15 cellular contexts compared by ENCODE assay signal in the genomic region with DNA sequence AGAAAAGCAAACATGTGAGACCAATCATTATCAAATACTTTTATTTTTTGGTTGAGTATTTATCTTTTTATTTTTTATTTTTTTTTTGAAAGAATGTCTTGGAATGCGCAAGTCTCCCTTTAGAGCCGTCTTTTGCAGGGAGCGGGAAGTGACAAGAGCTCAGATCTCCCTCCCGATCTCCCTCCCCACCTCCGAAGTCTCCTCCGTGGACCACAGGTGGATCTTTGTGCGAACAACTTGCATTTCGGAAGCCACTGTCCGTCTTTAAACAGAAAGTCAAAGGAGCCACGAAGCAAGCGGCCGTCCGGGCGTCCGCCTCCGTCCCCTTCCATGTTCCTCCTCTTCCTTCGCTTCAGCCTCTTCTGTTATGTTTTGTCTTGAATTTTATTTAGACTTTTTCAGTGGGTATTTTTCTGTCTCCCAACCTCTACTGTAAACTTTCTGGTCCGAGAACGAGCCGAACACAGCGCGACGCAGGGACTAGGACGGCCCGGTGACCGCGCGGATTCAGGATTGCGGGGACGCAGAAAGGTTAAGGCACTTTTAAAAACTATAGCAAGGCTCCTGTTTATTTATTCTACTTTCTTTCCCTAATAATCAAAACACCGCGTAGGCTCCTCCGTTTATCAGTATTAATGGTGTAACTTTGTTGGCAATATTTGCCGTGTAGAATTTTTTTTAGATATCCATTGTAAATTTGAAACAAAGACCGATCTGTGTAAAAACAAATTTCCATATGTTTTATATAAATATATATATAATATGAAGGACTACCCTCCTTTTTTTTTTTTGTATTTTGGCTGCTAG. TPM values are rescaled to one million over a fixed set of nuclear protein-coding genes. Genes with fewer than 3 reads are reported as not detected.
DNase-seq lines count a peak whose midpoint lies in the region; ATAC-seq and TF ChIP-seq lines count a peak whose summit lies in the region.
"Had no signal": no experiment of that assay in that cellular context is flagged by ENCODE, and none has a peak within 500 bp of the region (broad histone marks: within the 10 kb centered on the region; RNA-seq: fewer than 3 reads in every experiment).

No MANE protein-coding gene starts in this region.

- H3K9me3 ChIP-seq in SJCRH30 (replicated peaks) = no peaks in the 10 kb centered on the region
- H3K9me3 ChIP-seq: neutrophil had no signal

- TF ChIP-seq CTCF in AG04449 (IDR thresholded peaks at IDR 0.05; ENCODE audit: insufficient read depth, low read length, missing control alignments) (no peak), fibroblast of pulmonary artery (IDR thresholded peaks at IDR 0.05; ENCODE audit: low read length, missing control alignments) (no peak), nephron (IDR thresholded peaks at IDR 0.05; ENCODE audit: unreplicated experiment in 3 of 3) (no peak), brain microvascular endothelial cell (IDR thresholded peaks at IDR 0.05; ENCODE audit: low read depth, low read length, missing control alignments) (no peak)

- peak overlapping the region; percentile 20 to 36 (median 32) for H3K4me3 Mint-ChIP-seq in nephron
- H3K4me3 Mint-ChIP-seq: activated CD8-positive, alpha-beta memory T cell treated with anti-CD3 and anti-CD28 coated beads, Interleukin-2, amount 10 ng/mL, durations not matched to agents 7 days and 5 days had no signal

- H3K4me3 ChIP-seq in AG04449 (ENCODE audit: low read depth, low read length) = peak overlapping the region; percentile 64
- H3K4me3 ChIP-seq in SJCRH30 = peak overlapping the region; percentile 67
- H3K4me3 ChIP-seq in fibroblast of pulmonary artery (replicated peaks; ENCODE audit: low read depth, low read length) = peak overlapping the region; percentile 55
- no peak overlapping the region for H3K4me3 ChIP-seq in brain microvascular endothelial cell (ENCODE audit: low read depth, low read length)

- CTCF ChIA-PET in AG04449 (lab: Yijun Ruan, JAX) = interaction anchor here (2.5 kb wide), 1 partner anchor 441 kb away, joined by 18 read pairs; no protein-coding TSS in a partner anchor

- H3K27me3 ChIP-seq in SJCRH30 (no peaks in the 10 kb centered on the region), brain microvascular endothelial cell (replicated peaks) (peaks cover 81% of the 10 kb centered on the region)

- no peak for DNase-seq in AG04449 (ENCODE audit: low read depth, low spot score)
- DNase-seq in SJCRH30 = peak in 1 of 2 experiments; percentile 17
- DNase-seq in fibroblast of pulmonary artery (ENCODE audit: low read depth) = no peak
- DNase-seq in NCI-H2196 treated with DMSO at 0.1 percent for 48 hours (lab: John Stamatoyannopoulos, UW; ENCODE audit: unreplicated experiment) = no peak
- DNase-seq in brain microvascular endothelial cell = no peak
- DNase-seq: activated CD8-positive, alpha-beta memory T cell treated with anti-CD3 and anti-CD28 coated beads, Interleukin-2, amount 10 ng/mL, durations not matched to agents 7 days and 5 days; DMS79; foreskin melanocyte; islet precursor cell; NCI-H1930 had no signal

- H3K27ac ChIP-seq in SJCRH30 (peak overlapping the region; percentile 76; the same call in 1 of the 2 replicates), brain microvascular endothelial cell (no peak overlapping the region)
- H3K27ac ChIP-seq: neutrophil had no signal

- in situ Hi-C loops in brain microvascular endothelial cell (cut with HindIII; ENCODE audit: low pct_ligation_motif_present, low sequenced_read_pairs) = loop anchor here (10.0 to 25.0 kb wide), 2 partner anchors 176 to 439 kb away; no protein-coding TSS in a partner anchor

- no peak for TF ChIP-seq POLR2A in GM18505 (IDR thresholded peaks at IDR 0.05; ENCODE audit: borderline replicate concordance, extremely low read depth, insufficient read depth, insufficient read length)

- POLR2A ChIA-PET in AG04449 (lab: Yijun Ruan, JAX) = no interaction called here

- no peaks in the 10 kb centered on the region for H3K36me3 Mint-ChIP-seq in nephron (ENCODE audit: low read depth)

- peaks cover 20% of the 10 kb centered on the region for H3K36me3 ChIP-seq in SJCRH30
- no peaks in the 10 kb centered on the region for H3K36me3 ChIP-seq in brain microvascular endothelial cell (replicated peaks)
- H3K36me3 ChIP-seq: neutrophil had no signal

- ATAC-seq in GM18858 (IDR thresholded peaks at IDR 0.05; ENCODE audit: unreplicated experiment) = no peak
- ATAC-seq in GM18505 (IDR thresholded peaks at IDR 0.05; ENCODE audit: unreplicated experiment) = no peak
- ATAC-seq: activated CD8-positive, alpha-beta memory T cell treated with anti-CD3 and anti-CD28 coated beads, Interleukin-2, amount 10 ng/mL, durations not matched to agents 7 days and 5 days had no signal

- no peaks in the 10 kb centered on the region for H3K9me3 Mint-ChIP-seq in nephron

- H3K27me3 Mint-ChIP-seq in nephron (ENCODE audit: low read depth) = peaks cover 95% of the 10 kb centered on the region

- no peak overlapping the region for H3K27ac Mint-ChIP-seq in nephron
- H3K27ac Mint-ChIP-seq: activated CD8-positive, alpha-beta memory T cell treated with anti-CD3 and anti-CD28 coated beads, Interleukin-2, amount 10 ng/mL, durations not matched to agents 7 days and 5 days had no signal

- 0 out of 2 replicates have a peak, but pooled peaks cover 4% of the 10 kb centered on the region for H3K4me1 ChIP-seq in SJCRH30

- peaks cover 11% of the 10 kb centered on the region for H3K4me1 Mint-ChIP-seq in nephron

RNA-seq across cellular contexts. Expression of a gene that starts 3.3 kb away (rescaled TPM):
- 24.6 and 24.9 TPM in 2 replicates for total RNA-seq in SJCRH30 (2014; rRNA removed; shearing (Covaris generic))
- total RNA-seq: activated CD8-positive, alpha-beta memory T cell treated with anti-CD3 and anti-CD28 coated beads, Interleukin-2, amount 10 ng/mL, durations not matched to agents 7 days and 5 days; LHCN-M2 had no signal

RNA-seq across cellular contexts. Expression of a gene that starts 41.4 kb away (rescaled TPM):
- total RNA-seq in SJCRH30 (2014; rRNA removed; shearing (Covaris generic)) = 5.9 and 7.2 TPM in 2 replicates

RNA-seq across cellular contexts. Expression of a gene that starts 53.0 kb away (rescaled TPM):
- 3.0 and 3.1 TPM in 2 replicates for total RNA-seq in SJCRH30 (2014; rRNA removed; shearing (Covaris generic))
- total RNA-seq: activated CD8-positive, alpha-beta memory T cell treated with anti-CD3 and anti-CD28 coated beads, Interleukin-2, amount 10 ng/mL, durations not matched to agents 7 days and 5 days had no signal
